Comparison of ENCODE assay signal across 1 cellular context in the genomic region with DNA sequence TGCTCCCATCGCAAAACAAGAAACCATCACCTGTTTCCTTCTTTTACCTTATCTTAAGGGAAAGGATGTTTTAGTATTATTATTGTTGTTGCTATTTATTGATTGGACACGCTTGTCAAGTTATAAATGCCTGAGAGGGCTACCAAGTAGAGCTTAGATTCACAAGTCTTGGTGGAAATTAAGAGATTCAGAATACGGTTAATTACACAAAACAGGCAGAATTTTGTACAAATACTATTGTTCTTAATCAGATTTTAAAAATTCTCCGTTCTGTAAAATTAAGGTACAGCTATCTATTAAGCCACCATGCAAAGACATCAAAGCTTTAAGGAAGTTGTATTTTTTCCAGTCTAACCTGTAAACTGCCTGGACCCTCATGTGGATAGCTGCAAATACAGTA.
TF ChIP-seq lines count a peak whose summit lies in the region.

No MANE protein-coding gene starts in this region.

TF ChIP-seq in IMR-90, 13 proteins besides CTCF, POLR2A, EP300 and RAD21:
- TF ChIP-seq CEBPB (IDR thresholded peaks at IDR 0.05; ENCODE audit: low read depth, low read length) = no peak
- TF ChIP-seq, protein P1, sequence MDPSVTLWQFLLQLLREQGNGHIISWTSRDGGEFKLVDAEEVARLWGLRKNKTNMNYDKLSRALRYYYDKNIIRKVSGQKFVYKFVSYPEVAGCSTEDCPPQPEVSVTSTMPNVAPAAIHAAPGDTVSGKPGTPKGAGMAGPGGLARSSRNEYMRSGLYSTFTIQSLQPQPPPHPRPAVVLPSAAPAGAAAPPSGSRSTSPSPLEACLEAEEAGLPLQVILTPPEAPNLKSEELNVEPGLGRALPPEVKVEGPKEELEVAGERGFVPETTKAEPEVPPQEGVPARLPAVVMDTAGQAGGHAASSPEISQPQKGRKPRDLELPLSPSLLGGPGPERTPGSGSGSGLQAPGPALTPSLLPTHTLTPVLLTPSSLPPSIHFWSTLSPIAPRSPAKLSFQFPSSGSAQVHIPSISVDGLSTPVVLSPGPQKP (IDR thresholded peaks at IDR 0.05; ENCODE audit: borderline replicate concordance, low read depth, low read length) = no peak
- TF ChIP-seq, protein P2, sequence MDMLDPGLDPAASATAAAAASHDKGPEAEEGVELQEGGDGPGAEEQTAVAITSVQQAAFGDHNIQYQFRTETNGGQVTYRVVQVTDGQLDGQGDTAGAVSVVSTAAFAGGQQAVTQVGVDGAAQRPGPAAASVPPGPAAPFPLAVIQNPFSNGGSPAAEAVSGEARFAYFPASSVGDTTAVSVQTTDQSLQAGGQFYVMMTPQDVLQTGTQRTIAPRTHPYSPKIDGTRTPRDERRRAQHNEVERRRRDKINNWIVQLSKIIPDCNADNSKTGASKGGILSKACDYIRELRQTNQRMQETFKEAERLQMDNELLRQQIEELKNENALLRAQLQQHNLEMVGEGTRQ (IDR thresholded peaks at IDR 0.05; ENCODE audit: low read depth, low read length) = no peak
- no peak for TF ChIP-seq NFE2L2 (IDR thresholded peaks at IDR 0.05; ENCODE audit: low read depth, low read length)
- no peak for TF ChIP-seq RFX5 (IDR thresholded peaks at IDR 0.05; ENCODE audit: low read depth, low read length)
- no peak for TF ChIP-seq MXI1 (IDR thresholded peaks at IDR 0.05; ENCODE audit: borderline replicate concordance, low read depth, low read length)
- TF ChIP-seq FOS (IDR thresholded peaks at IDR 0.05; ENCODE audit: low read depth, low read length) = no peak
- no peak for TF ChIP-seq SMC3 (IDR thresholded peaks at IDR 0.05; ENCODE audit: low read depth, low read length)
- no peak for TF ChIP-seq MAZ (IDR thresholded peaks at IDR 0.05; ENCODE audit: borderline replicate concordance, low read depth, low read length)
- no peak for TF ChIP-seq BHLHE40 (IDR thresholded peaks at IDR 0.05; ENCODE audit: low read depth, low read length)
